13 cellular contexts compared by ENCODE assay signal in genomic region chr11:115874843-115875242, GRCh38.
DNase-seq lines count a peak whose midpoint lies in the region; ATAC-seq and TF ChIP-seq lines count a peak whose summit lies in the region.
"Had no signal": no experiment of that assay in that cellular context is flagged by ENCODE, and none has a peak within 500 bp of the region (broad histone marks: within the 10 kb centered on the region; RNA-seq: fewer than 3 reads in every experiment).

No MANE protein-coding gene starts in this region.

- no peaks in the 10 kb centered on the region for H3K9me3 ChIP-seq in SU-DHL-6 (ENCODE audit: insufficient read depth, low read length)

- H3K9me2 ChIP-seq in SU-DHL-6 (replicated peaks; ENCODE audit: insufficient read depth, low read length) = no peaks in the 10 kb centered on the region

- H3K27ac ChIP-seq in SU-DHL-6 (ENCODE audit: low read depth, low read length) = peak overlapping the region; percentile 95

- no peaks in the 10 kb centered on the region for H3K79me2 ChIP-seq in SU-DHL-6 (ENCODE audit: insufficient read depth, low read length)

- H3K9ac ChIP-seq in SU-DHL-6 (ENCODE audit: low read length) = peak overlapping the region; percentile 32; the same call in 1 of the 2 replicates

- H3K36me3 ChIP-seq in SU-DHL-6 (ENCODE audit: low read length) = no peaks in the 10 kb centered on the region

- peaks cover 6% of the 10 kb centered on the region for H3K27me3 Mint-ChIP-seq in activated naive CD4-positive, alpha-beta T cell treated with anti-CD3 and anti-CD28 coated beads for 36 hours (ENCODE audit: low read depth)
- H3K27me3 Mint-ChIP-seq: activated B cell treated with CpG ODN at 0.5 μM for 24 hours had no signal

- CTCF ChIA-PET in activated naive CD4-positive, alpha-beta T cell treated with anti-CD3 and anti-CD28 coated beads for 36 hours (lab: Charles Lee) = no interaction called here

- TF ChIP-seq CTCF in SU-DHL-6 (IDR thresholded peaks at IDR 0.05; ENCODE audit: insufficient read depth, low read length, poor library complexity, severe bottlenecking) = no peak

- H3K4me3 Mint-ChIP-seq in activated naive CD4-positive, alpha-beta T cell treated with anti-CD3 and anti-CD28 coated beads for 36 hours = no peak overlapping the region
- H3K4me3 Mint-ChIP-seq: activated B cell treated with CpG ODN at 0.5 μM for 24 hours, naive B cell had no signal

- no peaks in the 10 kb centered on the region for H3K36me3 Mint-ChIP-seq in activated naive CD4-positive, alpha-beta T cell treated with anti-CD3 and anti-CD28 coated beads for 36 hours (ENCODE audit: low read depth)
- H3K36me3 Mint-ChIP-seq: naive B cell had no signal

- no peaks in the 10 kb centered on the region for H3K27me3 ChIP-seq in SU-DHL-6 (ENCODE audit: low read length)

- peak overlapping the region; percentile 34 for H3K4me3 ChIP-seq in SU-DHL-6 (ENCODE audit: insufficient read depth, low read length, poor library complexity, severe bottlenecking)

- H4K20me1 ChIP-seq in SU-DHL-6 (ENCODE audit: low read depth, low read length) = no peaks in the 10 kb centered on the region

- H3K27ac Mint-ChIP-seq in activated naive CD4-positive, alpha-beta T cell treated with anti-CD3 and anti-CD28 coated beads for 36 hours = no peak overlapping the region
- H3K27ac Mint-ChIP-seq: activated B cell treated with CpG ODN at 0.5 μM for 24 hours had no signal

- H3K9me3 Mint-ChIP-seq in activated naive CD4-positive, alpha-beta T cell treated with anti-CD3 and anti-CD28 coated beads for 36 hours = peaks cover 1% of the 10 kb centered on the region
- H3K9me3 Mint-ChIP-seq: activated B cell treated with CpG ODN at 0.5 μM for 24 hours had no signal

- peak overlapping the region; percentile 63 for H2AFZ ChIP-seq in SU-DHL-6 (ENCODE audit: low read depth, low read length, severe bottlenecking)

- H3K4me2 ChIP-seq in SU-DHL-6 (ENCODE audit: low read depth, low read length, poor library complexity, severe bottlenecking) = peak overlapping the region; percentile 73

- TF ChIP-seq POLR2A in erythroblast (IDR thresholded peaks at IDR 0.05; ENCODE audit: low read length) = no peak

- intact Hi-C loops in activated naive CD4-positive, alpha-beta T cell treated with anti-CD3 and anti-CD28 coated beads for 36 hours (cut with micrococcal nuclease) = no loop called here

- no peaks in the 10 kb centered on the region for H3K4me1 Mint-ChIP-seq in activated naive CD4-positive, alpha-beta T cell treated with anti-CD3 and anti-CD28 coated beads for 36 hours (ENCODE audit: low read depth)

- no peak for DNase-seq in erythroblast (lab: John Stamatoyannopoulos, UW)
- no peak for DNase-seq in activated naive CD4-positive, alpha-beta T cell treated with anti-CD3 and anti-CD28 coated beads for 36 hours
- DNase-seq: activated B cell treated with CpG ODN at 0.5 μM for 24 hours; activated naive CD4-positive, alpha-beta T cell treated with anti-CD3 and anti-CD28 coated beads, Interleukin-2, amount 50 U/mL, for 16 hours; COR-L47; kidney; naive B cell; Right ventricle myocardium superior had no signal

- peaks cover 23% of the 10 kb centered on the region for H3F3A ChIP-seq in SU-DHL-6 (ENCODE audit: insufficient read depth)

- ATAC-seq in GM18870 (IDR thresholded peaks at IDR 0.05; ENCODE audit: unreplicated experiment) (peak; percentile 62), GM21447 (IDR thresholded peaks at IDR 0.05; ENCODE audit: unreplicated experiment) (peak; percentile 68), HG03064 (IDR thresholded peaks at IDR 0.05; ENCODE audit: low read depth, unreplicated experiment) (peak; percentile 82), HG02870 (IDR thresholded peaks at IDR 0.05; ENCODE audit: unreplicated experiment) (no peak)
